ENCODE assay signal across 8 cellular contexts in the genomic region with DNA sequence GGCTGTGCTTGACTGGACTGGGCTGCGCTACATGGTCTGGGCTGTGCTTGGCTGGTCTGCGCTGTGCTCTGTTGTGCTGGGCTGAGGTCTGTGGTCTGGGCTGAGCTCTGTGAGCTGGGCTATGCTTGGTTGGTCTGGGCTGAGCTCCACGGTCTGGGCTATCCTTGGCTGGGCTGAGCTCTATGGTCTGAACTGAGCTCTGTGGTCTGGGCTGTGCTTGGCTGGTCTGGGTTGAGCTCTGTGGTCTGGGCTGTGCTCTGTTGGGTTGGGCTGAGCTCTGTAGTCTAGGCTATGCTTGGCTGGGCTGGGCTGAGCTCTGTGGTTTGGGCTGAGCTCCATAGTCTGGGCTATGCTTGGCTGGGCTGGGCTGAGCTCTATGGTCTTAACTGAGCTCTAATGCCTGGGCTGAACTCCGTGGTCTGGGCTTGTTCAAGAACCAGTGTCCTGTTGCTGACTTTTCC.
DNase-seq lines count a peak whose midpoint lies in the region; ATAC-seq, FAIRE-seq and TF ChIP-seq lines count a peak whose summit lies in the region.

No MANE protein-coding gene starts in this region.

- H3K27ac ChIP-seq in RWPE2 (ENCODE audit: poor library complexity, severe bottlenecking) (peak overlapping the region; percentile 71), heart left ventricle (no peak overlapping the region)

- no peak for TF ChIP-seq POLR2A in heart left ventricle (IDR thresholded peaks at IDR 0.05)

- no peak overlapping the region for H3K4me3 Mint-ChIP-seq in activated CD4-positive, alpha-beta T cell treated with anti-CD3 and anti-CD28 coated beads, Interleukin-2, amount 10 ng/mL, durations not matched to agents 24 days and 14 days

- no peaks in the 10 kb centered on the region for H3K36me3 Mint-ChIP-seq in activated CD4-positive, alpha-beta T cell treated with anti-CD3 and anti-CD28 coated beads, Interleukin-2, amount 10 ng/mL, durations not matched to agents 24 days and 14 days (ENCODE audit: low read depth)

- H3K9me3 ChIP-seq in RWPE2 (ENCODE audit: severe bottlenecking) (no peaks in the 10 kb centered on the region), heart left ventricle (no peaks in the 10 kb centered on the region)

- peaks cover 2% of the 10 kb centered on the region for H3K4me1 Mint-ChIP-seq in activated CD4-positive, alpha-beta T cell treated with anti-CD3 and anti-CD28 coated beads, Interleukin-2, amount 10 ng/mL, durations not matched to agents 24 days and 14 days

- no peak overlapping the region for H3K27ac Mint-ChIP-seq in activated CD4-positive, alpha-beta T cell treated with anti-CD3 and anti-CD28 coated beads, Interleukin-2, amount 10 ng/mL, durations not matched to agents 24 days and 14 days

- TF ChIP-seq CTCF in RWPE2 (IDR thresholded peaks at IDR 0.05; ENCODE audit: poor library complexity, severe bottlenecking) (no peak), heart left ventricle (IDR thresholded peaks at IDR 0.05) (no peak)

- H3K36me3 ChIP-seq in RWPE2 (ENCODE audit: low read depth) (no peaks in the 10 kb centered on the region), heart left ventricle (no peaks in the 10 kb centered on the region)

- WGBS in heart left ventricle, 4 donors: 63 to 80% (median 74%) methylated on average over 2 to 4 of the region's 4 CpGs

- peak; percentile 88 for ATAC-seq in GM19452 (IDR thresholded peaks at IDR 0.05; ENCODE audit: unreplicated experiment)
- ATAC-seq in HG03432 (IDR thresholded peaks at IDR 0.05; ENCODE audit: unreplicated experiment): peak; percentile 88
- ATAC-seq in RWPE2 (ENCODE audit: low read depth): peak; percentile 54; the same call in 2 of the 3 replicates
- ATAC-seq in heart left ventricle: peak in 3 of 4 donors; percentile 34 to 75 (median 62)

- H3K4me1 ChIP-seq in RWPE2 (ENCODE audit: insufficient read depth, poor library complexity, severe bottlenecking): peaks cover 26% of the 10 kb centered on the region
- H3K4me1 ChIP-seq in heart left ventricle: peaks cover 0 to 11% (median 0%) of the 10 kb centered on the region in 12 donors

- H3K27me3 Mint-ChIP-seq in activated CD4-positive, alpha-beta T cell treated with anti-CD3 and anti-CD28 coated beads, Interleukin-2, amount 10 ng/mL, durations not matched to agents 24 days and 14 days: no peaks in the 10 kb centered on the region

- DNase-seq in Daoy (ENCODE audit: low read depth) (peak; percentile 23), RWPE2 (ENCODE audit: low spot score) (peak; percentile 56), heart left ventricle (peak in 1 of 5 donors; percentile 61), urothelium cell line (ENCODE audit: low spot score) (peak; percentile 67), medulla oblongata (ENCODE audit: extremely low spot score) (no peak)
- DNase-seq in activated CD4-positive, alpha-beta T cell treated with anti-CD3 and anti-CD28 coated beads, Interleukin-2, amount 10 ng/mL, durations not matched to agents 24 days and 14 days: no peak

- no peak for FAIRE-seq in urothelium cell line (lab: Jason Lieb, UNC)

- H3K9me3 Mint-ChIP-seq in activated CD4-positive, alpha-beta T cell treated with anti-CD3 and anti-CD28 coated beads, Interleukin-2, amount 10 ng/mL, durations not matched to agents 24 days and 14 days: no peaks in the 10 kb centered on the region

- H3K27me3 ChIP-seq in RWPE2 (ENCODE audit: insufficient read depth, poor library complexity, severe bottlenecking) (no peaks in the 10 kb centered on the region), heart left ventricle (peaks cover 0 to 5% (median 0%) of the 10 kb centered on the region in 9 donors)

- no peak overlapping the region for H3K4me3 ChIP-seq in RWPE2 (ENCODE audit: severe bottlenecking)
- H3K4me3 ChIP-seq in heart left ventricle: no peak overlapping the region

- intact Hi-C loops in heart left ventricle (cut with DNase I): no loop called here
- intact Hi-C loops in activated CD4-positive, alpha-beta T cell treated with anti-CD3 and anti-CD28 coated beads, Interleukin-2, amount 10 ng/mL, durations not matched to agents 24 days and 14 days (cut with micrococcal nuclease): no loop called here

Comparison
In these comparisons a context has a peak if more than half of its experiments do, and no peak if none do; other contexts are left out.
1. DNase-seq: peak in Daoy (single experiment), RWPE2 (single experiment) and urothelium cell line (single experiment); none in activated CD4-positive, alpha-beta T cell treated with anti-CD3 and anti-CD28 coated beads, Interleukin-2, amount 10 ng/mL, durations not matched to agents 24 days and 14 days (single experiment) and medulla oblongata (single experiment).
2. Peak in every context shown above with its lines, with median percentiles within 50 percentile points of each other: ATAC-seq.